In genomic region chr11:90053545-90053944, GRCh38 we compare ENCODE assay signal across 14 cellular contexts. TPM values are rescaled to one million over a fixed set of nuclear protein-coding genes. Genes with fewer than 3 reads are reported as not detected.
"Had no signal": no experiment of that assay in that cellular context is flagged by ENCODE, and none has a peak within 500 bp of the region (broad histone marks: within the 10 kb centered on the region; RNA-seq: fewer than 3 reads in every experiment).

No MANE protein-coding gene starts in this region.

RNA-seq across cellular contexts. Expression of gene TRIM49C, which starts 22.6 kb away (rescaled TPM):
- total RNA-seq: activated B cell treated with CpG ODN at 0.5 μM for 24 hours; activated CD4-positive, alpha-beta memory T cell treated with anti-CD3 and anti-CD28 coated beads for 36 hours; activated CD4-positive, alpha-beta memory T cell treated with anti-CD3 and anti-CD28 coated beads, Interleukin-2, amount 10 ng/mL, durations not matched to agents 7 days and 5 days; activated CD4-positive, alpha-beta T cell treated with anti-CD3 and anti-CD28 coated beads for 36 hours; activated CD4-positive, alpha-beta T cell treated with anti-CD3 and anti-CD28 coated beads, Interleukin-2, amount 10 ng/mL, durations not matched to agents 24 days and 14 days; activated CD4-positive, alpha-beta T cell treated with anti-CD3 and anti-CD28 coated beads, Interleukin-2, amount 10 ng/mL, durations not matched to agents 7 days and 5 days; activated CD8-positive, alpha-beta memory T cell treated with anti-CD3 and anti-CD28 coated beads for 36 hours; activated CD8-positive, alpha-beta memory T cell treated with anti-CD3 and anti-CD28 coated beads, Interleukin-2, amount 10 ng/mL, durations not matched to agents 7 days and 5 days; activated CD8-positive, alpha-beta T cell treated with anti-CD3 and anti-CD28 coated beads for 36 hours; activated CD8-positive, alpha-beta T cell treated with anti-CD3 and anti-CD28 coated beads, Interleukin-2, amount 10 ng/mL, durations not matched to agents 7 days and 5 days; T-cell; T-helper 1 cell treated with Interleukin-12 subunit alpha and Interleukin-12 subunit beta and Interleukin-4 antibody, amounts not matched to agents 30 ng/mL and 1 ng/mL, for 36 hours; T-helper 17 cell; T-helper 2 cell treated with Interferon-gamma antibody and Interleukin-4, amounts not matched to agents 100 ng/mL and 5 ng/mL, for 36 hours had no signal

RNA-seq across cellular contexts. Expression of gene UBTFL1, which starts 32.2 kb away (rescaled TPM):
- total RNA-seq: activated B cell treated with CpG ODN at 0.5 μM for 24 hours; activated CD4-positive, alpha-beta memory T cell treated with anti-CD3 and anti-CD28 coated beads for 36 hours; activated CD4-positive, alpha-beta memory T cell treated with anti-CD3 and anti-CD28 coated beads, Interleukin-2, amount 10 ng/mL, durations not matched to agents 7 days and 5 days; activated CD4-positive, alpha-beta T cell treated with anti-CD3 and anti-CD28 coated beads for 36 hours; activated CD4-positive, alpha-beta T cell treated with anti-CD3 and anti-CD28 coated beads, Interleukin-2, amount 10 ng/mL, durations not matched to agents 24 days and 14 days; activated CD4-positive, alpha-beta T cell treated with anti-CD3 and anti-CD28 coated beads, Interleukin-2, amount 10 ng/mL, durations not matched to agents 7 days and 5 days; activated CD8-positive, alpha-beta memory T cell treated with anti-CD3 and anti-CD28 coated beads for 36 hours; activated CD8-positive, alpha-beta memory T cell treated with anti-CD3 and anti-CD28 coated beads, Interleukin-2, amount 10 ng/mL, durations not matched to agents 7 days and 5 days; activated CD8-positive, alpha-beta T cell treated with anti-CD3 and anti-CD28 coated beads for 36 hours; activated CD8-positive, alpha-beta T cell treated with anti-CD3 and anti-CD28 coated beads, Interleukin-2, amount 10 ng/mL, durations not matched to agents 7 days and 5 days; T-cell; T-helper 1 cell treated with Interleukin-12 subunit alpha and Interleukin-12 subunit beta and Interleukin-4 antibody, amounts not matched to agents 30 ng/mL and 1 ng/mL, for 36 hours; T-helper 17 cell; T-helper 2 cell treated with Interferon-gamma antibody and Interleukin-4, amounts not matched to agents 100 ng/mL and 5 ng/mL, for 36 hours had no signal
